Comparison of ENCODE assay signal across 8 cellular contexts in genomic region chr6:4174042-4174441, GRCh38.
"Had no signal": no experiment of that assay in that cellular context is flagged by ENCODE, and none has a peak within 500 bp of the region (broad histone marks: within the 10 kb centered on the region; RNA-seq: fewer than 3 reads in every experiment).

No MANE protein-coding gene starts in this region.

- H3K27ac ChIP-seq: HL-60 had no signal

- H3K4me3 ChIP-seq: GM23338, K562 had no signal

- H3K4me2 ChIP-seq: GM23338 had no signal

- ATAC-seq: GM23338, HCT116, HepG2, K562 had no signal

- DNase-seq: H9, HFFc6, KG1 had no signal

- H2AFZ ChIP-seq: GM23338 had no signal
